Comparison of ENCODE assay signal across 18 cellular contexts in the genomic region with DNA sequence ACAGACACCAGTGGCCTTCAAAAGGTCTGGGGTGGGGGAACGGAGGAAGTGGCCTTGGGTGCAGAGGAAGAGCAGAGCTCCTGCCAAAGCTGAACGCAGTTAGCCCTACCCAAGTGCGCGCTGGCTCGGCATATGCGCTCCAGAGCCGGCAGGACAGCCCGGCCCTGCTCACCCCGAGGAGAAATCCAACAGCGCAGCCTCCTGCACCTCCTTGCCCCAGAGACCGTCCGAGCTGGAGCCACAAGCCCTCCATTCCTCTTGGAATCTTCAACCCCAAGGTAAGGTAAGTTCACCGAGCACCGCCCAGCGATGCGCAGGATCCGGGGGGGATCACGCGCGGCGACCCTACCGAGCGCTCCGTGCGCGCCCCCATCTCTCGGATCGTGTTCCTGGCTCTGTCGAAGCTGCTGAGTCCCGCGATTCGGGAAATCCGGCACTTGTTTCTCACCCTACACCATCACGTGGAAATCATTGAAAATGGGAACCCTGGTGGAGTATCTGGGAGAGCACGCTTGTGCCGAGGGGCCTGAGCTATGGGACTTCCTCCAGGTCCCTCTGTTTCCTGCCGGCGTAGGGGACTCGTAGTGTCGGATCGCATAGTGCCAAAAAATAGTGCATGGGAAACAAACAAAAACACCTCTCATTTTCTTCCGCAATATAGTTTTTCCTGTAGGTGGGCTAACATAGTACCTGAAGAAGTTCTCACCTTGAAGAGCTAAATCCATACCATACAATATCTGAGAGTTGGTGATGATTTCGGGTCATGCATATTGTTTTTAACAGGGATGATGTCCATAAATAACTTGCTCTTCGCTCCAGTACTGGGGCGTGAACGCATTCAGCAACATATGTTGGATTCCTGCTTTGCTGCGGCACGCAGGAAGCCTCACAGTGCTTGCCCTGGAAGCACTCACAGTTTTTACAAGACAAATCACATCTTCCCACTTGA. TPM values are rescaled to one million over a fixed set of nuclear protein-coding genes. Genes with fewer than 3 reads are reported as not detected.
DNase-seq lines count a peak whose midpoint lies in the region; ATAC-seq and TF ChIP-seq lines count a peak whose summit lies in the region.
"Had no signal": no experiment of that assay in that cellular context is flagged by ENCODE, and none has a peak within 500 bp of the region (broad histone marks: within the 10 kb centered on the region; RNA-seq: fewer than 3 reads in every experiment).

No MANE protein-coding gene starts in this region.

- ATAC-seq in body of pancreas, result no peak

- H3K27ac ChIP-seq in body of pancreas (peak overlapping the region; percentile 15 to 91 (median 84)), RWPE1 (no peak overlapping the region), esophagus muscularis mucosa (replicated peaks in 1 of 4) (no peak overlapping the region)
- H3K27ac ChIP-seq: 22Rv1, BLaER1 had no signal

- intact Hi-C loops in body of pancreas (cut with DNase I), result no loop called here
- intact Hi-C loops in esophagus muscularis mucosa (cut with DNase I), result no loop called here

- TF ChIP-seq CTCF in body of pancreas (IDR thresholded peaks at IDR 0.05) (no peak), RWPE1 (conservative IDR thresholded peaks at IDR 0.05; ENCODE audit: low read depth) (no peak), esophagus muscularis mucosa (IDR thresholded peaks at IDR 0.05) (no peak)

- H3K36me3 ChIP-seq in body of pancreas (replicated peaks in 1 of 2; ENCODE audit: insufficient read depth in 1 of 2, low read depth in 2 of 2), result no peaks in the 10 kb centered on the region
- no peaks in the 10 kb centered on the region for H3K36me3 ChIP-seq in esophagus muscularis mucosa
- H3K36me3 ChIP-seq: BLaER1 had no signal

- H3K4me1 ChIP-seq in body of pancreas (no peaks in the 10 kb centered on the region), esophagus muscularis mucosa (peaks cover 0 to 40% (median 19%) of the 10 kb centered on the region in 4 donors)
- H3K4me1 ChIP-seq: BLaER1 had no signal

- CTCF ChIA-PET in RWPE1 (lab: Yijun Ruan, JAX), result interaction anchor here (0.6 kb wide), 2 partner anchors 146 to 570 kb away, joined by 3 to 4 read pairs; no protein-coding TSS in a partner anchor

- POLR2A ChIA-PET in RWPE1 (lab: Yijun Ruan, JAX; ENCODE audit: low non-redundant PET), result no interaction called here

- no peak for TF ChIP-seq EP300 in esophagus muscularis mucosa (IDR thresholded peaks at IDR 0.05)

- H3K27me3 ChIP-seq in body of pancreas (no peaks in the 10 kb centered on the region), esophagus muscularis mucosa (peaks cover under 1 to 98% (median 52%) of the 10 kb centered on the region in 4 donors)

- no peak overlapping the region for H3K4me3 ChIP-seq in body of pancreas
- H3K4me3 ChIP-seq in esophagus muscularis mucosa, result no peak overlapping the region

- no peak for TF ChIP-seq POLR2A in body of pancreas (IDR thresholded peaks at IDR 0.05)
- TF ChIP-seq POLR2A in esophagus muscularis mucosa (IDR thresholded peaks at IDR 0.05; ENCODE audit: low read depth), result no peak

- 32 to 73% methylated on average over 42 to 45 of the region's 48 CpGs for WGBS in body of pancreas, 2 donors
- 6% methylated on average over 24 of the region's 48 CpGs for WGBS in esophagus muscularis mucosa

- H3K9me3 ChIP-seq in body of pancreas (no peaks in the 10 kb centered on the region), esophagus muscularis mucosa (no peaks in the 10 kb centered on the region)

- peak; percentile 10 for DNase-seq in DMS53 (lab: John Stamatoyannopoulos, UW)
- DNase-seq in DMS53 treated with DMSO at 0.1 percent for 48 hours (lab: John Stamatoyannopoulos, UW; ENCODE audit: unreplicated experiment), result no peak
- DNase-seq in body of pancreas, result peak in 1 of 4 donors; percentile 19
- peak; percentile 35 for DNase-seq in iPS-NIHi11 (ENCODE audit: low spot score)
- peak; percentile 37 for DNase-seq in retina
- no peak for DNase-seq in RWPE1 (ENCODE audit: low spot score)
- DNase-seq in DMS 273 (lab: John Stamatoyannopoulos, UW; ENCODE audit: unreplicated experiment), result no peak
- no peak for DNase-seq in esophagus muscularis mucosa (ENCODE audit: extremely low spot score)
- DNase-seq: DMS 273 treated with DMSO at 0.1 percent for 48 hours, EL, NCI-H2029, NCI-H2171 treated with DMSO at 0.1 percent for 48 hours, NCI-H510A, NCI-H82, Right ventricle myocardium superior had no signal

RNA-seq across cellular contexts. Expression of gene PDX1, which starts 9.3 kb away (rescaled TPM):
- total RNA-seq in body of pancreas (10 to 100 TPM in 1 of 2 donors, 1 to 10 TPM in 1; 6.5 to 25.1 TPM), esophagus muscularis mucosa (not detected)
- total RNA-seq: LHCN-M2, Right ventricle myocardium superior had no signal

RNA-seq across cellular contexts. Expression of gene CDX2, which starts 40.0 kb away (rescaled TPM):
- total RNA-seq in body of pancreas (1 to 10 TPM; 1.3 to 1.6 TPM), esophagus muscularis mucosa (under 1 TPM in 1 of 4 donors, not detected in 3; 0.17 TPM)
- total RNA-seq: LHCN-M2, Right ventricle myocardium superior had no signal

RNA-seq across cellular contexts. Expression of gene URAD, which starts 59.4 kb away (rescaled TPM):
- not detected for total RNA-seq in body of pancreas
- total RNA-seq in esophagus muscularis mucosa, result not detected
- total RNA-seq: LHCN-M2, Right ventricle myocardium superior had no signal

Comparison
In these comparisons a context has a peak if more than half of its experiments do, and no peak if none do; other contexts are left out.
1. DNase-seq: peak in DMS53 (single experiment), iPS-NIHi11 (single experiment) and retina (single experiment); none in DMS53 treated with DMSO at 0.1 percent for 48 hours (single experiment), RWPE1 (single experiment), DMS 273 (single experiment) and esophagus muscularis mucosa (single experiment).
2. H3K27ac ChIP-seq: peak in body of pancreas (4 of 4); none in RWPE1 (single experiment) and esophagus muscularis mucosa (0 of 4).
3. RNA of gene PDX1, which starts 9.3 kb away (total RNA-seq): 6.5 to 25.1 TPM in body of pancreas; not detected in esophagus muscularis mucosa; every median in the first group is over 4 times any median in the second.